9 cellular contexts compared by ENCODE assay signal in genomic region chr2:14907014-14907612, GRCh38.
DNase-seq lines count a peak whose midpoint lies in the region; ATAC-seq, FAIRE-seq and TF ChIP-seq lines count a peak whose summit lies in the region.
"Had no signal": no experiment of that assay in that cellular context is flagged by ENCODE, and none has a peak within 500 bp of the region (broad histone marks: within the 10 kb centered on the region; RNA-seq: fewer than 3 reads in every experiment).

No MANE protein-coding gene starts in this region.

- no peak overlapping the region for H2AFZ ChIP-seq in K562 (ENCODE audit: low read depth, low read length)

- in situ Hi-C loops in K562 (cut with MboI): loop anchor here (25.0 kb wide), 1 partner anchor 680 kb away; the partner anchor contains the start of gene DDX1

- H3K9me3 ChIP-seq in K562 (replicated peaks; ENCODE audit: control insufficient read depth, insufficient read depth, low read depth, low read length): no peaks in the 10 kb centered on the region

- no peak for TF ChIP-seq POLR2A in K562 (conservative IDR thresholded peaks at IDR 0.05)

- ATAC-seq in K562 (peak; percentile 69), HG03469 (IDR thresholded peaks at IDR 0.05; ENCODE audit: unreplicated experiment) (no peak), HG02981 (IDR thresholded peaks at IDR 0.05; ENCODE audit: unreplicated experiment) (no peak), GM21786 (IDR thresholded peaks at IDR 0.05; ENCODE audit: unreplicated experiment) (no peak), GM19324 (IDR thresholded peaks at IDR 0.05; ENCODE audit: low FRiP score, unreplicated experiment) (no peak)

- CTCF ChIA-PET in K562 (lab: Yijun Ruan, JAX; ENCODE audit: low intra/inter-chr PET ratio): no interaction called here

- no peak for TF ChIP-seq EP300 in K562 (IDR thresholded peaks at IDR 0.05; ENCODE audit: low read length)

- no peak overlapping the region for H3K4me3 ChIP-seq in K562

- H3K4me1 ChIP-seq in K562 (replicated peaks in 1 of 2; ENCODE audit: control insufficient read depth in 2 of 2, insufficient read depth in 2 of 2, low read length in 2 of 2): no peaks in the 10 kb centered on the region

- POLR2A ChIA-PET in K562 (lab: Yijun Ruan, JAX): interaction anchor here (0.6 kb wide), 1 partner anchor 16 kb away, joined by 5 read pairs; no protein-coding TSS in a partner anchor

- H4K20me1 ChIP-seq in K562 (replicated peaks; ENCODE audit: control insufficient read depth, insufficient read depth, low read length): no peaks in the 10 kb centered on the region

- H3K27me3 ChIP-seq in K562 (ENCODE audit: control insufficient read depth in 2 of 2, insufficient read depth in 2 of 2, low read length in 2 of 2): no peaks in the 10 kb centered on the region

- no peak overlapping the region for H3K4me2 ChIP-seq in K562 (ENCODE audit: insufficient read depth, low read length)

- no peak overlapping the region for H3K27ac ChIP-seq in K562 (ENCODE audit: extremely low read depth, low read depth, low read length)

- TF ChIP-seq RAD21 in K562 (CRISPR knock-in tag; conservative IDR thresholded peaks at IDR 0.05 in 1 of 2, IDR thresholded peaks at IDR 0.05 in 1 of 2): no peak

- no peaks in the 10 kb centered on the region for H3K36me3 ChIP-seq in K562 (ENCODE audit: control insufficient read depth, insufficient read depth, low read length)

- H3K9ac ChIP-seq in K562 (ENCODE audit: insufficient read depth in 1 of 2, low read depth in 2 of 2, low read length in 2 of 2): no peak overlapping the region

- intact Hi-C loops in K562 (cut with micrococcal nuclease): no loop called here

- peak; percentile 29 to 37 (median 36); a peak in 3 of 6 replicates for TF ChIP-seq CTCF in K562 (IDR thresholded peaks at IDR 0.05 in 2 of 3, conservative IDR thresholded peaks at IDR 0.05 in 1 of 3; ENCODE audit: insufficient read depth in 2 of 3, low read depth in 1 of 3, low read length in 3 of 3)

- H3K9me1 ChIP-seq in K562 (ENCODE audit: control insufficient read depth, insufficient read depth, low read length): no peaks in the 10 kb centered on the region

- no TSS peak for BruUV-seq in K562 (replicated peaks; lab: Mats Ljungman, UMichigan)

- no peak for FAIRE-seq in K562 (lab: Jason Lieb, UNC)
- FAIRE-seq: astrocyte had no signal

- no peaks in the 10 kb centered on the region for H3K79me2 ChIP-seq in K562 (ENCODE audit: control insufficient read depth, insufficient read depth, low read length)

- 0% methylated on average over 8 of the region's 8 CpGs for WGBS in K562 (ENCODE audit: insufficient coverage, low coverage, missing lambda C conversion rate)

- DNase-seq in A172 (ENCODE audit: low spot score) (peak; percentile 31), H4 (ENCODE audit: low spot score) (peak; percentile 18), NCI-H748 (lab: John Stamatoyannopoulos, UW; ENCODE audit: unreplicated experiment) (peak; percentile 75), K562 (ENCODE audit: extremely low read depth in 1 of 4, low spot score in 3 of 4) (peak in 2 of 4 experiments; percentile 10 to 11)

TF ChIP-seq in K562, 482 proteins besides CTCF, POLR2A, EP300 and RAD21:
- TF ChIP-seq CEBPB (tag; IDR thresholded peaks at IDR 0.05) (peak; percentile 48), NR3C1 (CRISPR knock-in tag; IDR thresholded peaks at IDR 0.05) (no peak)
